In the genomic region with DNA sequence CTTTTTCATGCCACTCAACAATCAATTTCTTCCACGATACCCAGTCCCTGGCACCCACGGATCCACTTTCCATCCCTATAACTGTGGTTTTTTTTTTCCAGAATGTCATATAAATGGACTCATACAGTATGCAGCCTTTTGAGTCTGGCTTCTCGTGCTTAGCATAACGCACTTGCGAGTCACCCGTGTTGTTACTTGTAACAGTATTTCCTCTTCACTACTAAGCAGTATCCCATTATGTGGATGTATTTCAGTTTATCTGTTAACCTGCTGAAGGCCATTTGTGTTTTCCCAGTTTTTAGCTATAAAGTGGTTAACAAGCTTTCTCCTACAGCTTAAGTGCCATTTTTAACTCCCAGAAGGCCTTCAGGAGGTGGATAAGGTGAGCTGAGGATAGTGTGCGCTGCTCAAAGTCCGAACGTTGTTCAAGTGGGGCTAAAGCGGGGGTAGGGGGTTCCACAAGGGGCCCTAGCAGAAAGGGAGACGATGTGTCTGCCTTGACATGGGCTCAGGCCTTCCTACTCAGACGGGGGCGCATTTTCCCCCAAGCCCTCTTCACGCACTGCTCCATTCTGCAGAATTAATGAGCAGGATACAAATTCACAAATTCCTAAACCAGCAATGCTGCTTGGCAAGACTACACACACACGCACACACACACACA, we compare ENCODE assay signal across 2 cellular contexts.
TF ChIP-seq lines count a peak whose summit lies in the region.

No MANE protein-coding gene starts in this region.

TF ChIP-seq in HEK293T, 16 proteins besides CTCF, POLR2A, EP300 and RAD21:
- no peak for TF ChIP-seq SP1 (IDR thresholded peaks at IDR 0.05)
- TF ChIP-seq ZNF384 (IDR thresholded peaks at IDR 0.05) = peak; percentile 5; the same call in 1 of the 2 replicates
TF ChIP-seq in HEK293T: peak in this region for 1.

TF ChIP-seq in HepG2, 621 proteins besides CTCF, POLR2A, EP300 and RAD21:
- TF ChIP-seq TBP (CRISPR knock-in tag; IDR thresholded peaks at IDR 0.05) = no peak
- TF ChIP-seq, protein P1, sequence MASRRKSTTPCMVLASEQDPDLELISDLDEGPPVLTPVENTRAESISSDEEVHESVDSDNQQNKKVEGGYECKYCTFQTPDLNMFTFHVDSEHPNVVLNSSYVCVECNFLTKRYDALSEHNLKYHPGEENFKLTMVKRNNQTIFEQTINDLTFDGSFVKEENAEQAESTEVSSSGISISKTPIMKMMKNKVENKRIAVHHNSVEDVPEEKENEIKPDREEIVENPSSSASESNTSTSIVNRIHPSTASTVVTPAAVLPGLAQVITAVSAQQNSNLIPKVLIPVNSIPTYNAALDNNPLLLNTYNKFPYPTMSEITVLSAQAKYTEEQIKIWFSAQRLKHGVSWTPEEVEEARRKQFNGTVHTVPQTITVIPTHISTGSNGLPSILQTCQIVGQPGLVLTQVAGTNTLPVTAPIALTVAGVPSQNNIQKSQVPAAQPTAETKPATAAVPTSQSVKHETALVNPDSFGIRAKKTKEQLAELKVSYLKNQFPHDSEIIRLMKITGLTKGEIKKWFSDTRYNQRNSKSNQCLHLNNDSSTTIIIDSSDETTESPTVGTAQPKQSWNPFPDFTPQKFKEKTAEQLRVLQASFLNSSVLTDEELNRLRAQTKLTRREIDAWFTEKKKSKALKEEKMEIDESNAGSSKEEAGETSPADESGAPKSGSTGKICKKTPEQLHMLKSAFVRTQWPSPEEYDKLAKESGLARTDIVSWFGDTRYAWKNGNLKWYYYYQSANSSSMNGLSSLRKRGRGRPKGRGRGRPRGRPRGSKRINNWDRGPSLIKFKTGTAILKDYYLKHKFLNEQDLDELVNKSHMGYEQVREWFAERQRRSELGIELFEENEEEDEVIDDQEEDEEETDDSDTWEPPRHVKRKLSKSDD (CRISPR knock-in tag; IDR thresholded peaks at IDR 0.05; ENCODE audit: low read depth) = 0 out of 2 replicates have a peak, but pooled peaks have one; percentile 50
- TF ChIP-seq, protein P2, sequence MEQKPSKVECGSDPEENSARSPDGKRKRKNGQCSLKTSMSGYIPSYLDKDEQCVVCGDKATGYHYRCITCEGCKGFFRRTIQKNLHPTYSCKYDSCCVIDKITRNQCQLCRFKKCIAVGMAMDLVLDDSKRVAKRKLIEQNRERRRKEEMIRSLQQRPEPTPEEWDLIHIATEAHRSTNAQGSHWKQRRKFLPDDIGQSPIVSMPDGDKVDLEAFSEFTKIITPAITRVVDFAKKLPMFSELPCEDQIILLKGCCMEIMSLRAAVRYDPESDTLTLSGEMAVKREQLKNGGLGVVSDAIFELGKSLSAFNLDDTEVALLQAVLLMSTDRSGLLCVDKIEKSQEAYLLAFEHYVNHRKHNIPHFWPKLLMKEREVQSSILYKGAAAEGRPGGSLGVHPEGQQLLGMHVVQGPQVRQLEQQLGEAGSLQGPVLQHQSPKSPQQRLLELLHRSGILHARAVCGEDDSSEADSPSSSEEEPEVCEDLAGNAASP (CRISPR knock-in tag; IDR thresholded peaks at IDR 0.05; ENCODE audit: borderline replicate concordance) = peak; percentile 44; the same call in 1 of the 2 replicates
- TF ChIP-seq, protein P3, sequence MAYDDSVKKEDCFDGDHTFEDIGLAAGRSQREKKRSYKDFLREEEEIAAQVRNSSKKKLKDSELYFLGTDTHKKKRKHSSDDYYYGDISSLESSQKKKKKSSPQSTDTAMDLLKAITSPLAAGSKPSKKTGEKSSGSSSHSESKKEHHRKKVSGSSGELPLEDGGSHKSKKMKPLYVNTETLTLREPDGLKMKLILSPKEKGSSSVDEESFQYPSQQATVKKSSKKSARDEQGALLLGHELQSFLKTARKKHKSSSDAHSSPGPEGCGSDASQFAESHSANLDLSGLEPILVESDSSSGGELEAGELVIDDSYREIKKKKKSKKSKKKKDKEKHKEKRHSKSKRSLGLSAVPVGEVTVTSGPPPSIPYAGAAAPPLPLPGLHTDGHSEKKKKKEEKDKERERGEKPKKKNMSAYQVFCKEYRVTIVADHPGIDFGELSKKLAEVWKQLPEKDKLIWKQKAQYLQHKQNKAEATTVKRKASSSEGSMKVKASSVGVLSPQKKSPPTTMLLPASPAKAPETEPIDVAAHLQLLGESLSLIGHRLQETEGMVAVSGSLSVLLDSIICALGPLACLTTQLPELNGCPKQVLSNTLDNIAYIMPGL (CRISPR knock-in tag; IDR thresholded peaks at IDR 0.05; ENCODE audit: borderline replicate concordance in 1 of 2, low read depth in 1 of 2) = peak in 1 of 2 experiments; percentile 55; a peak in 1 of 4 replicates
- TF ChIP-seq, protein P4, sequence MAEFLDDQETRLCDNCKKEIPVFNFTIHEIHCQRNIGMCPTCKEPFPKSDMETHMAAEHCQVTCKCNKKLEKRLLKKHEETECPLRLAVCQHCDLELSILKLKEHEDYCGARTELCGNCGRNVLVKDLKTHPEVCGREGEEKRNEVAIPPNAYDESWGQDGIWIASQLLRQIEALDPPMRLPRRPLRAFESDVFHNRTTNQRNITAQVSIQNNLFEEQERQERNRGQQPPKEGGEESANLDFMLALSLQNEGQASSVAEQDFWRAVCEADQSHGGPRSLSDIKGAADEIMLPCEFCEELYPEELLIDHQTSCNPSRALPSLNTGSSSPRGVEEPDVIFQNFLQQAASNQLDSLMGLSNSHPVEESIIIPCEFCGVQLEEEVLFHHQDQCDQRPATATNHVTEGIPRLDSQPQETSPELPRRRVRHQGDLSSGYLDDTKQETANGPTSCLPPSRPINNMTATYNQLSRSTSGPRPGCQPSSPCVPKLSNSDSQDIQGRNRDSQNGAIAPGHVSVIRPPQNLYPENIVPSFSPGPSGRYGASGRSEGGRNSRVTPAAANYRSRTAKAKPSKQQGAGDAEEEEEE (CRISPR knock-in tag; IDR thresholded peaks at IDR 0.05; ENCODE audit: borderline replicate concordance) = no peak
- TF ChIP-seq, protein P5, sequence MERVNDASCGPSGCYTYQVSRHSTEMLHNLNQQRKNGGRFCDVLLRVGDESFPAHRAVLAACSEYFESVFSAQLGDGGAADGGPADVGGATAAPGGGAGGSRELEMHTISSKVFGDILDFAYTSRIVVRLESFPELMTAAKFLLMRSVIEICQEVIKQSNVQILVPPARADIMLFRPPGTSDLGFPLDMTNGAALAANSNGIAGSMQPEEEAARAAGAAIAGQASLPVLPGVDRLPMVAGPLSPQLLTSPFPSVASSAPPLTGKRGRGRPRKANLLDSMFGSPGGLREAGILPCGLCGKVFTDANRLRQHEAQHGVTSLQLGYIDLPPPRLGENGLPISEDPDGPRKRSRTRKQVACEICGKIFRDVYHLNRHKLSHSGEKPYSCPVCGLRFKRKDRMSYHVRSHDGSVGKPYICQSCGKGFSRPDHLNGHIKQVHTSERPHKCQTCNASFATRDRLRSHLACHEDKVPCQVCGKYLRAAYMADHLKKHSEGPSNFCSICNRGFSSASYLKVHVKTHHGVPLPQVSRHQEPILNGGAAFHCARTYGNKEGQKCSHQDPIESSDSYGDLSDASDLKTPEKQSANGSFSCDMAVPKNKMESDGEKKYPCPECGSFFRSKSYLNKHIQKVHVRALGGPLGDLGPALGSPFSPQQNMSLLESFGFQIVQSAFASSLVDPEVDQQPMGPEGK (CRISPR knock-in tag; IDR thresholded peaks at IDR 0.05) = peak; percentile 24; the same call in 1 of the 2 replicates
- peak; percentile 49 for TF ChIP-seq ZFP36 (IDR thresholded peaks at IDR 0.05; ENCODE audit: borderline replicate concordance, low read depth, low read length, partially characterized antibody)
- no peak for TF ChIP-seq TARDBP (CRISPR knock-in tag; IDR thresholded peaks at IDR 0.05)
- TF ChIP-seq DMAP1 (CRISPR knock-in tag; IDR thresholded peaks at IDR 0.05) = peak; percentile 6; the same call in 1 of the 2 replicates
- 0 out of 2 replicates have a peak, but pooled peaks have one; percentile 56 for TF ChIP-seq DNMT3B (CRISPR knock-in tag; conservative IDR thresholded peaks at IDR 0.05)
- TF ChIP-seq, protein P6, sequence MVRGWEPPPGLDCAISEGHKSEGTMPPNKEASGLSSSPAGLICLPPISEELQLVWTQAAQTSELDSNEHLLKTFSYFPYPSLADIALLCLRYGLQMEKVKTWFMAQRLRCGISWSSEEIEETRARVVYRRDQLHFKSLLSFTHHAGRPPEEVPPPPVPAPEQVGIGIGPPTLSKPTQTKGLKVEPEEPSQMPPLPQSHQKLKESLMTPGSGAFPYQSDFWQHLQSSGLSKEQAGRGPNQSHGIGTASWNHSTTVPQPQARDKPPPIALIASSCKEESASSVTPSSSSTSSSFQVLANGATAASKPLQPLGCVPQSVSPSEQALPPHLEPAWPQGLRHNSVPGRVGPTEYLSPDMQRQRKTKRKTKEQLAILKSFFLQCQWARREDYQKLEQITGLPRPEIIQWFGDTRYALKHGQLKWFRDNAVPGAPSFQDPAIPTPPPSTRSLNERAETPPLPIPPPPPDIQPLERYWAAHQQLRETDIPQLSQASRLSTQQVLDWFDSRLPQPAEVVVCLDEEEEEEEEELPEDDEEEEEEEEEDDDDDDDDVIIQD (CRISPR knock-in tag; IDR thresholded peaks at IDR 0.05; ENCODE audit: low read depth) = no peak
- TF ChIP-seq KDM3A (CRISPR knock-in tag; IDR thresholded peaks at IDR 0.05; ENCODE audit: low read depth) = 0 out of 2 replicates have a peak, but pooled peaks have one; percentile 14
- TF ChIP-seq PHF8 (CRISPR knock-in tag; IDR thresholded peaks at IDR 0.05) = peak; percentile 38
- TF ChIP-seq NCOR1 (IDR thresholded peaks at IDR 0.05; ENCODE audit: borderline replicate concordance, low read length) = peak; percentile 9; the same call in 1 of the 2 replicates
- TF ChIP-seq, protein P7, sequence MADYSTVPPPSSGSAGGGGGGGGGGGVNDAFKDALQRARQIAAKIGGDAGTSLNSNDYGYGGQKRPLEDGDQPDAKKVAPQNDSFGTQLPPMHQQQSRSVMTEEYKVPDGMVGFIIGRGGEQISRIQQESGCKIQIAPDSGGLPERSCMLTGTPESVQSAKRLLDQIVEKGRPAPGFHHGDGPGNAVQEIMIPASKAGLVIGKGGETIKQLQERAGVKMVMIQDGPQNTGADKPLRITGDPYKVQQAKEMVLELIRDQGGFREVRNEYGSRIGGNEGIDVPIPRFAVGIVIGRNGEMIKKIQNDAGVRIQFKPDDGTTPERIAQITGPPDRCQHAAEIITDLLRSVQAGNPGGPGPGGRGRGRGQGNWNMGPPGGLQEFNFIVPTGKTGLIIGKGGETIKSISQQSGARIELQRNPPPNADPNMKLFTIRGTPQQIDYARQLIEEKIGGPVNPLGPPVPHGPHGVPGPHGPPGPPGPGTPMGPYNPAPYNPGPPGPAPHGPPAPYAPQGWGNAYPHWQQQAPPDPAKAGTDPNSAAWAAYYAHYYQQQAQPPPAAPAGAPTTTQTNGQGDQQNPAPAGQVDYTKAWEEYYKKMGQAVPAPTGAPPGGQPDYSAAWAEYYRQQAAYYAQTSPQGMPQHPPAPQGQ (CRISPR knock-in tag; IDR thresholded peaks at IDR 0.05; ENCODE audit: borderline replicate concordance) = no peak
- TF ChIP-seq MXI1 (IDR thresholded peaks at IDR 0.05; ENCODE audit: borderline replicate concordance, low read depth, low read length) = no peak
- TF ChIP-seq ZNF709 (CRISPR knock-in tag; IDR thresholded peaks at IDR 0.05) = 0 out of 2 replicates have a peak, but pooled peaks have one; percentile 8
- TF ChIP-seq ZNF263 (CRISPR knock-in tag; IDR thresholded peaks at IDR 0.05) = no peak
- peak; percentile 99 for TF ChIP-seq ZNF7 (CRISPR knock-in tag; IDR thresholded peaks at IDR 0.05)
- TF ChIP-seq TGIF2 (CRISPR knock-in tag; IDR thresholded peaks at IDR 0.05) = 0 out of 2 replicates have a peak, but pooled peaks have one; percentile 69
- TF ChIP-seq ZNF768 (CRISPR knock-in tag; IDR thresholded peaks at IDR 0.05) = no peak
- 0 out of 2 replicates have a peak, but pooled peaks have one; percentile 11 for TF ChIP-seq ZNF629 (CRISPR knock-in tag; conservative IDR thresholded peaks at IDR 0.05)
- TF ChIP-seq ZNF292 (CRISPR knock-in tag; IDR thresholded peaks at IDR 0.05; ENCODE audit: borderline replicate concordance, low read depth) = peak; percentile 30; the same call in 1 of the 2 replicates
- TF ChIP-seq, protein P8, sequence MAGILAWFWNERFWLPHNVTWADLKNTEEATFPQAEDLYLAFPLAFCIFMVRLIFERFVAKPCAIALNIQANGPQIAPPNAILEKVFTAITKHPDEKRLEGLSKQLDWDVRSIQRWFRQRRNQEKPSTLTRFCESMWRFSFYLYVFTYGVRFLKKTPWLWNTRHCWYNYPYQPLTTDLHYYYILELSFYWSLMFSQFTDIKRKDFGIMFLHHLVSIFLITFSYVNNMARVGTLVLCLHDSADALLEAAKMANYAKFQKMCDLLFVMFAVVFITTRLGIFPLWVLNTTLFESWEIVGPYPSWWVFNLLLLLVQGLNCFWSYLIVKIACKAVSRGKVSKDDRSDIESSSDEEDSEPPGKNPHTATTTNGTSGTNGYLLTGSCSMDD (CRISPR knock-in tag; IDR thresholded peaks at IDR 0.05) = no peak
- TF ChIP-seq, protein P9, sequence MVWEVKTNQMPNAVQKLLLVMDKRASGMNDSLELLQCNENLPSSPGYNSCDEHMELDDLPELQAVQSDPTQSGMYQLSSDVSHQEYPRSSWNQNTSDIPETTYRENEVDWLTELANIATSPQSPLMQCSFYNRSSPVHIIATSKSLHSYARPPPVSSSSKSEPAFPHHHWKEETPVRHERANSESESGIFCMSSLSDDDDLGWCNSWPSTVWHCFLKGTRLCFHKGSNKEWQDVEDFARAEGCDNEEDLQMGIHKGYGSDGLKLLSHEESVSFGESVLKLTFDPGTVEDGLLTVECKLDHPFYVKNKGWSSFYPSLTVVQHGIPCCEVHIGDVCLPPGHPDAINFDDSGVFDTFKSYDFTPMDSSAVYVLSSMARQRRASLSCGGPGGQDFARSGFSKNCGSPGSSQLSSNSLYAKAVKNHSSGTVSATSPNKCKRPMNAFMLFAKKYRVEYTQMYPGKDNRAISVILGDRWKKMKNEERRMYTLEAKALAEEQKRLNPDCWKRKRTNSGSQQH (CRISPR knock-in tag; IDR thresholded peaks at IDR 0.05; ENCODE audit: low read depth) = peak; percentile 59; the same call in 1 of the 2 replicates
- TF ChIP-seq ADNP (CRISPR knock-in tag; IDR thresholded peaks at IDR 0.05) = 0 out of 2 replicates have a peak, but pooled peaks have one; percentile 14
- TF ChIP-seq, protein P10, sequence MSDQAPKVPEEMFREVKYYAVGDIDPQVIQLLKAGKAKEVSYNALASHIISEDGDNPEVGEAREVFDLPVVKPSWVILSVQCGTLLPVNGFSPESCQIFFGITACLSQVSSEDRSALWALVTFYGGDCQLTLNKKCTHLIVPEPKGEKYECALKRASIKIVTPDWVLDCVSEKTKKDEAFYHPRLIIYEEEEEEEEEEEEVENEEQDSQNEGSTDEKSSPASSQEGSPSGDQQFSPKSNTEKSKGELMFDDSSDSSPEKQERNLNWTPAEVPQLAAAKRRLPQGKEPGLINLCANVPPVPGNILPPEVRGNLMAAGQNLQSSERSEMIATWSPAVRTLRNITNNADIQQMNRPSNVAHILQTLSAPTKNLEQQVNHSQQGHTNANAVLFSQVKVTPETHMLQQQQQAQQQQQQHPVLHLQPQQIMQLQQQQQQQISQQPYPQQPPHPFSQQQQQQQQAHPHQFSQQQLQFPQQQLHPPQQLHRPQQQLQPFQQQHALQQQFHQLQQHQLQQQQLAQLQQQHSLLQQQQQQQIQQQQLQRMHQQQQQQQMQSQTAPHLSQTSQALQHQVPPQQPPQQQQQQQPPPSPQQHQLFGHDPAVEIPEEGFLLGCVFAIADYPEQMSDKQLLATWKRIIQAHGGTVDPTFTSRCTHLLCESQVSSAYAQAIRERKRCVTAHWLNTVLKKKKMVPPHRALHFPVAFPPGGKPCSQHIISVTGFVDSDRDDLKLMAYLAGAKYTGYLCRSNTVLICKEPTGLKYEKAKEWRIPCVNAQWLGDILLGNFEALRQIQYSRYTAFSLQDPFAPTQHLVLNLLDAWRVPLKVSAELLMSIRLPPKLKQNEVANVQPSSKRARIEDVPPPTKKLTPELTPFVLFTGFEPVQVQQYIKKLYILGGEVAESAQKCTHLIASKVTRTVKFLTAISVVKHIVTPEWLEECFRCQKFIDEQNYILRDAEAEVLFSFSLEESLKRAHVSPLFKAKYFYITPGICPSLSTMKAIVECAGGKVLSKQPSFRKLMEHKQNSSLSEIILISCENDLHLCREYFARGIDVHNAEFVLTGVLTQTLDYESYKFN (CRISPR knock-in tag; conservative IDR thresholded peaks at IDR 0.05) = 0 out of 2 replicates have a peak, but pooled peaks have one; percentile 15
- peak; percentile 30 for TF ChIP-seq HNF4A (CRISPR knock-in tag; IDR thresholded peaks at IDR 0.05)
- TF ChIP-seq SSRP1 (CRISPR knock-in tag; IDR thresholded peaks at IDR 0.05) = 0 out of 2 replicates have a peak, but pooled peaks have one; percentile 34
- TF ChIP-seq ARID2 (CRISPR knock-in tag; IDR thresholded peaks at IDR 0.05; ENCODE audit: borderline replicate concordance) = 0 out of 2 replicates have a peak, but pooled peaks have one; percentile 22
